Comparison of ENCODE assay signal across 24 cellular contexts in genomic region chr10:112525215-112525614, GRCh38.
DNase-seq lines count a peak whose midpoint lies in the region; ATAC-seq and TF ChIP-seq lines count a peak whose summit lies in the region.
"Had no signal": no experiment of that assay in that cellular context is flagged by ENCODE, and none has a peak within 500 bp of the region (broad histone marks: within the 10 kb centered on the region; RNA-seq: fewer than 3 reads in every experiment).

No MANE protein-coding gene starts in this region.

- no peaks in the 10 kb centered on the region for H3F3A ChIP-seq in PC-3 (ENCODE audit: low read length, unreplicated experiment)

- POLR2A ChIA-PET in activated CD8-positive, alpha-beta T cell treated with anti-CD3 and anti-CD28 coated beads for 36 hours (lab: Charles Lee): no interaction called here
- POLR2A ChIA-PET in activated CD8-positive, alpha-beta T cell treated with anti-CD3 and anti-CD28 coated beads, Interleukin-2, amount 10 ng/mL, durations not matched to agents 7 days and 5 days (lab: Charles Lee): no interaction called here
- POLR2A ChIA-PET in PC-3 (lab: Charles Lee; ENCODE audit: unreplicated experiment): no interaction called here

- H3K4me3 Mint-ChIP-seq in activated CD8-positive, alpha-beta T cell treated with anti-CD3 and anti-CD28 coated beads for 36 hours: no peak overlapping the region
- no peak overlapping the region for H3K4me3 Mint-ChIP-seq in activated CD8-positive, alpha-beta T cell treated with anti-CD3 and anti-CD28 coated beads, Interleukin-2, amount 10 ng/mL, durations not matched to agents 7 days and 5 days
- H3K4me3 Mint-ChIP-seq in effector memory CD8-positive, alpha-beta T cell: no peak overlapping the region
- H3K4me3 Mint-ChIP-seq: activated CD4-positive, alpha-beta T cell treated with anti-CD3 and anti-CD28 coated beads, Interleukin-2, amount 10 ng/mL, durations not matched to agents 24 days and 14 days; B cell; nephron; stimulated activated naive CD8-positive, alpha-beta T cell treated with anti-CD3 and anti-CD28 coated beads, Interleukin-15, amount 100 ng/mL, for 72 hours had no signal

- H3K27ac ChIP-seq in PC-3 (ENCODE audit: low read length) (no peak overlapping the region), tibial nerve (no peak overlapping the region)
- H3K27ac ChIP-seq: 22Rv1, prostate gland, transverse colon had no signal

- no peak overlapping the region for H2AFZ ChIP-seq in PC-3 (ENCODE audit: low read length)

- H3K9ac ChIP-seq in PC-3 (ENCODE audit: low read length) (no peak overlapping the region), skeletal muscle satellite cell (ENCODE audit: low read depth, low read length) (no peak overlapping the region)

- TF ChIP-seq EP300 in tibial nerve (IDR thresholded peaks at IDR 0.05): no peak

- H3K9me2 ChIP-seq in PC-3 (replicated peaks; ENCODE audit: low read length): no peaks in the 10 kb centered on the region

- 79 to 82% methylated on average over 3 of the region's 3 CpGs for WGBS in tibial nerve, 2 donors

- H3K4me1 ChIP-seq in PC-3 (ENCODE audit: insufficient read depth, low read length): peaks cover 20% of the 10 kb centered on the region
- peaks cover 14% of the 10 kb centered on the region for H3K4me1 ChIP-seq in skeletal muscle satellite cell (ENCODE audit: control insufficient read depth, insufficient read depth, low read length)
- no peaks in the 10 kb centered on the region for H3K4me1 ChIP-seq in tibial nerve
- H3K4me1 ChIP-seq: prostate gland had no signal

- H3K27me3 Mint-ChIP-seq in activated CD8-positive, alpha-beta T cell treated with anti-CD3 and anti-CD28 coated beads for 36 hours: no peaks in the 10 kb centered on the region
- no peaks in the 10 kb centered on the region for H3K27me3 Mint-ChIP-seq in activated CD8-positive, alpha-beta T cell treated with anti-CD3 and anti-CD28 coated beads, Interleukin-2, amount 10 ng/mL, durations not matched to agents 7 days and 5 days (ENCODE audit: low read depth)
- no peaks in the 10 kb centered on the region for H3K27me3 Mint-ChIP-seq in effector memory CD8-positive, alpha-beta T cell
- H3K27me3 Mint-ChIP-seq: B cell; stimulated activated naive CD8-positive, alpha-beta T cell treated with anti-CD3 and anti-CD28 coated beads, Interleukin-15, amount 100 ng/mL, for 72 hours had no signal

- in situ Hi-C loops in GM13977 (cut with MboI; ENCODE audit: low pct_unique_long_range_greater_than_20kb, low sequenced_read_pairs, unreplicated experiment): no loop called here

- 0 out of 2 replicates have a peak overlapping the region, but pooled peaks have one; percentile 6 for H3K4me2 ChIP-seq in PC-3 (ENCODE audit: low read length)
- H3K4me2 ChIP-seq in skeletal muscle satellite cell (ENCODE audit: low read length): peak overlapping the region; percentile 28

- no TSS peak for BruUV-seq in PC-3 (replicated peaks; lab: Mats Ljungman, UMichigan)

- TF ChIP-seq POLR2A in tibial nerve (IDR thresholded peaks at IDR 0.05): no peak

- peak overlapping the region; percentile 30 for H3K27ac Mint-ChIP-seq in activated CD8-positive, alpha-beta T cell treated with anti-CD3 and anti-CD28 coated beads for 36 hours
- no peak overlapping the region for H3K27ac Mint-ChIP-seq in activated CD8-positive, alpha-beta T cell treated with anti-CD3 and anti-CD28 coated beads, Interleukin-2, amount 10 ng/mL, durations not matched to agents 7 days and 5 days
- H3K27ac Mint-ChIP-seq in effector memory CD8-positive, alpha-beta T cell: peak overlapping the region; percentile 6 to 91
- H3K27ac Mint-ChIP-seq: activated CD4-positive, alpha-beta T cell treated with anti-CD3 and anti-CD28 coated beads, Interleukin-2, amount 10 ng/mL, durations not matched to agents 24 days and 14 days; B cell; nephron had no signal

- no peak for TF ChIP-seq CTCF in activated CD8-positive, alpha-beta T cell treated with anti-CD3 and anti-CD28 coated beads for 36 hours (IDR thresholded peaks at IDR 0.05)
- no peak for TF ChIP-seq CTCF in PC-3 (conservative IDR thresholded peaks at IDR 0.05; ENCODE audit: low read depth, low read length)
- TF ChIP-seq CTCF in tibial nerve (IDR thresholded peaks at IDR 0.05): no peak
- TF ChIP-seq CTCF in GM13977 (IDR thresholded peaks at IDR 0.05; ENCODE audit: extremely low read depth, insufficient read depth, missing control alignments): no peak

- intact Hi-C loops in activated CD8-positive, alpha-beta T cell treated with anti-CD3 and anti-CD28 coated beads for 36 hours (cut with micrococcal nuclease): no loop called here
- intact Hi-C loops in PC-3 (cut with micrococcal nuclease): no loop called here

- peaks cover 31% of the 10 kb centered on the region for H3K4me1 Mint-ChIP-seq in activated CD8-positive, alpha-beta T cell treated with anti-CD3 and anti-CD28 coated beads for 36 hours (ENCODE audit: low read depth)
- peaks cover 8% of the 10 kb centered on the region for H3K4me1 Mint-ChIP-seq in activated CD8-positive, alpha-beta T cell treated with anti-CD3 and anti-CD28 coated beads, Interleukin-2, amount 10 ng/mL, durations not matched to agents 7 days and 5 days (ENCODE audit: low read depth)
- H3K4me1 Mint-ChIP-seq in effector memory CD8-positive, alpha-beta T cell (ENCODE audit: low read depth in 2 of 2): peaks cover 8 to 17% of the 10 kb centered on the region in 2 donors
- H3K4me1 Mint-ChIP-seq: B cell had no signal

- no peaks in the 10 kb centered on the region for H4K20me1 ChIP-seq in PC-3 (ENCODE audit: low read length)

- no peaks in the 10 kb centered on the region for H3K79me2 ChIP-seq in PC-3 (ENCODE audit: low read length)

- no peak for ATAC-seq in activated CD8-positive, alpha-beta T cell treated with anti-CD3 and anti-CD28 coated beads for 36 hours
- ATAC-seq in activated CD8-positive, alpha-beta T cell treated with anti-CD3 and anti-CD28 coated beads, Interleukin-2, amount 10 ng/mL, durations not matched to agents 7 days and 5 days: no peak
- ATAC-seq in PC-3: no peak
- no peak for ATAC-seq in effector memory CD8-positive, alpha-beta T cell (replicated peaks)
- ATAC-seq: left lobe of liver; stimulated activated naive CD8-positive, alpha-beta T cell treated with anti-CD3 and anti-CD28 coated beads, Interleukin-15, amount 100 ng/mL, for 72 hours had no signal

- H3K36me3 Mint-ChIP-seq in activated CD8-positive, alpha-beta T cell treated with anti-CD3 and anti-CD28 coated beads for 36 hours (ENCODE audit: low read depth): no peaks in the 10 kb centered on the region
- peaks cover 6% of the 10 kb centered on the region for H3K36me3 Mint-ChIP-seq in activated CD8-positive, alpha-beta T cell treated with anti-CD3 and anti-CD28 coated beads, Interleukin-2, amount 10 ng/mL, durations not matched to agents 7 days and 5 days (ENCODE audit: low read depth)
- no peaks in the 10 kb centered on the region for H3K36me3 Mint-ChIP-seq in effector memory CD8-positive, alpha-beta T cell (ENCODE audit: insufficient read depth)

- H3K27me3 ChIP-seq in PC-3 (ENCODE audit: low read length) (no peaks in the 10 kb centered on the region), skeletal muscle satellite cell (ENCODE audit: control insufficient read depth, insufficient read depth, low read length) (no peaks in the 10 kb centered on the region), tibial nerve (no peaks in the 10 kb centered on the region)
- H3K27me3 ChIP-seq: transverse colon had no signal

- no peaks in the 10 kb centered on the region for H3K9me3 Mint-ChIP-seq in activated CD8-positive, alpha-beta T cell treated with anti-CD3 and anti-CD28 coated beads for 36 hours
- H3K9me3 Mint-ChIP-seq in activated CD8-positive, alpha-beta T cell treated with anti-CD3 and anti-CD28 coated beads, Interleukin-2, amount 10 ng/mL, durations not matched to agents 7 days and 5 days (ENCODE audit: insufficient read depth): no peaks in the 10 kb centered on the region
- H3K9me3 Mint-ChIP-seq in effector memory CD8-positive, alpha-beta T cell: no peaks in the 10 kb centered on the region
- H3K9me3 Mint-ChIP-seq: activated CD4-positive, alpha-beta T cell treated with anti-CD3 and anti-CD28 coated beads, Interleukin-2, amount 10 ng/mL, durations not matched to agents 24 days and 14 days; nephron; stimulated activated naive CD8-positive, alpha-beta T cell treated with anti-CD3 and anti-CD28 coated beads, Interleukin-15, amount 100 ng/mL, for 72 hours had no signal

- H3K36me3 ChIP-seq in PC-3 (ENCODE audit: low read depth, low read length) (no peaks in the 10 kb centered on the region), skeletal muscle satellite cell (ENCODE audit: insufficient read depth, low read length) (no peaks in the 10 kb centered on the region), tibial nerve (no peaks in the 10 kb centered on the region)
- H3K36me3 ChIP-seq: prostate gland, transverse colon had no signal

- DNase-seq in activated CD8-positive, alpha-beta T cell treated with anti-CD3 and anti-CD28 coated beads for 36 hours: no peak
- DNase-seq in activated CD8-positive, alpha-beta T cell treated with anti-CD3 and anti-CD28 coated beads, Interleukin-2, amount 10 ng/mL, durations not matched to agents 7 days and 5 days: no peak
- peak; percentile 13 for DNase-seq in PC-3
- no peak for DNase-seq in effector memory CD8-positive, alpha-beta T cell
- no peak for DNase-seq in tibial nerve (ENCODE audit: low spot score in 2 of 2)
- no peak for DNase-seq in HuH-7.5 (ENCODE audit: low spot score)
- no peak for DNase-seq in GM13977 (ENCODE audit: low spot score)
- DNase-seq: activated CD4-positive, alpha-beta T cell treated with anti-CD3 and anti-CD28 coated beads, Interleukin-2, amount 10 ng/mL, durations not matched to agents 24 days and 14 days; activated gamma-delta T cell treated with Interleukin-2 at 50 U/mL for 16 hours; effector CD4-positive, alpha-beta T cell; Kasumi-1; NCI-H1092 treated with DMSO at 0.1 percent for 48 hours; NCI-H2081; NCI-H510A; stimulated activated CD4-positive, alpha-beta T cell treated with anti-CD3 and anti-CD28 coated beads, Interleukin-2, amount 100 ng/mL, for 48 hours; stimulated activated naive CD8-positive, alpha-beta T cell treated with anti-CD3 and anti-CD28 coated beads, Interleukin-15, amount 100 ng/mL, for 72 hours; SW 1271; transverse colon had no signal

- CTCF ChIA-PET in activated CD8-positive, alpha-beta T cell treated with anti-CD3 and anti-CD28 coated beads for 36 hours (lab: Charles Lee): no interaction called here
- CTCF ChIA-PET in activated CD8-positive, alpha-beta T cell treated with anti-CD3 and anti-CD28 coated beads, Interleukin-2, amount 10 ng/mL, durations not matched to agents 7 days and 5 days (lab: Charles Lee): no interaction called here
- CTCF ChIA-PET in PC-3 (lab: Charles Lee): no interaction called here

- no peaks in the 10 kb centered on the region for H3K9me3 ChIP-seq in PC-3 (ENCODE audit: low read length)
- H3K9me3 ChIP-seq in skeletal muscle satellite cell (replicated peaks; ENCODE audit: low read length): no peaks in the 10 kb centered on the region
- H3K9me3 ChIP-seq in tibial nerve: no peaks in the 10 kb centered on the region
- H3K9me3 ChIP-seq: prostate gland, transverse colon had no signal

- H3K4me3 ChIP-seq in PC-3 (ENCODE audit: low read length) (no peak overlapping the region), skeletal muscle satellite cell (ENCODE audit: low read length) (no peak overlapping the region), tibial nerve (no peak overlapping the region)
- H3K4me3 ChIP-seq: prostate gland, transverse colon had no signal
